Comparison of ENCODE assay signal across 23 cellular contexts in genomic region chr20:38514185-38514584, GRCh38. TPM values are rescaled to one million over a fixed set of nuclear protein-coding genes. Genes with fewer than 3 reads are reported as not detected.
A peak's percentile ranks its signal among the peaks of the same experiment; 100 is the strongest.
DNase-seq lines count a peak whose midpoint lies in the region; ATAC-seq, FAIRE-seq and TF ChIP-seq lines count a peak whose summit lies in the region.
"Had no signal": no experiment of that assay in that cellular context is flagged by ENCODE, and none has a peak within 500 bp of the region (broad histone marks: within the 10 kb centered on the region; RNA-seq: fewer than 3 reads in every experiment).

No MANE protein-coding gene starts in this region.

- FAIRE-seq in HepG2 (lab: Jason Lieb, UNC), result no peak
- FAIRE-seq: G401.6, GM12878, K562 had no signal

- no TSS peak for BruUV-seq in HepG2 (replicated peaks; lab: Mats Ljungman, UMichigan)

- TF ChIP-seq CTCF in HepG2 (CRISPR knock-in tag; IDR thresholded peaks at IDR 0.05), result no peak
- no peak for TF ChIP-seq CTCF in right lobe of liver (IDR thresholded peaks at IDR 0.05)
- no peak for TF ChIP-seq CTCF in RWPE2 (IDR thresholded peaks at IDR 0.05; ENCODE audit: poor library complexity, severe bottlenecking)
- no peak for TF ChIP-seq CTCF in glutamatergic neuron (IDR thresholded peaks at IDR 0.05; ENCODE audit: partially characterized antibody, unreplicated experiment)

- peaks cover 3% of the 10 kb centered on the region for H3K27me3 Mint-ChIP-seq in glutamatergic neuron (ENCODE audit: unreplicated experiment)
- no peaks in the 10 kb centered on the region for H3K27me3 Mint-ChIP-seq in activated T-helper 1 cell treated with anti-CD3 and anti-CD28 coated beads, Interleukin-12 subunit alpha, Interleukin-12 subunit beta, Interleukin-2, Interleukin-4 antibody, amounts not matched to agents 30 ng/mL and 10 ng/mL and 1 ng/mL, durations not matched to agents 14 hours and 24 hours and 36 hours (ENCODE audit: insufficient read depth)
- H3K27me3 Mint-ChIP-seq: CD4-positive, alpha-beta memory T cell had no signal

- no peak for TF ChIP-seq POLR2A in HepG2 (IDR thresholded peaks at IDR 0.05; ENCODE audit: insufficient read depth in 1 of 2, low read depth in 2 of 2, low read length in 2 of 2)
- TF ChIP-seq POLR2A in right lobe of liver (IDR thresholded peaks at IDR 0.05), result no peak

- H3K79me2 ChIP-seq in HepG2 (ENCODE audit: insufficient read depth, low read length), result no peaks in the 10 kb centered on the region

- peak overlapping the region; percentile 41 for H3K4me3 Mint-ChIP-seq in glutamatergic neuron (ENCODE audit: unreplicated experiment)
- H3K4me3 Mint-ChIP-seq in activated T-helper 1 cell treated with anti-CD3 and anti-CD28 coated beads, Interleukin-12 subunit alpha, Interleukin-12 subunit beta, Interleukin-2, Interleukin-4 antibody, amounts not matched to agents 30 ng/mL and 10 ng/mL and 1 ng/mL, durations not matched to agents 14 hours and 24 hours and 36 hours, result no peak overlapping the region
- H3K4me3 Mint-ChIP-seq: CD4-positive, alpha-beta memory T cell had no signal

- H4K20me1 ChIP-seq in HepG2 (ENCODE audit: insufficient read depth, low read length), result no peaks in the 10 kb centered on the region

- H3K36me3 ChIP-seq in HepG2 (replicated peaks in 1 of 2; ENCODE audit: control insufficient read depth in 1 of 2, insufficient read depth in 2 of 2, low read length in 2 of 2) (peaks cover 17 to 35% of the 10 kb centered on the region in 2 experiments), right lobe of liver (peaks cover 0 to 37% (median 6%) of the 10 kb centered on the region in 4 donors), RWPE2 (ENCODE audit: low read depth) (peaks cover 86% of the 10 kb centered on the region)

- no peak for DNase-seq in HepG2 (ENCODE audit: low spot score)
- no peak for DNase-seq in right lobe of liver
- DNase-seq in RWPE2 (ENCODE audit: low spot score), result no peak
- no peak for DNase-seq in glutamatergic neuron
- DNase-seq in activated T-helper 1 cell treated with anti-CD3 and anti-CD28 coated beads, Interleukin-12 subunit alpha, Interleukin-12 subunit beta, Interleukin-2, Interleukin-4 antibody, amounts not matched to agents 30 ng/mL and 10 ng/mL and 1 ng/mL, durations not matched to agents 14 hours and 24 hours and 36 hours (ENCODE audit: low spot score), result no peak
- DNase-seq in KG1 (lab: John Stamatoyannopoulos, UW), result no peak
- DNase-seq in activated CD4-positive, alpha-beta T cell treated with anti-CD3 and anti-CD28 coated beads, Interleukin-2, amount 50 U/mL, for 1 hour, result no peak
- DNase-seq: CD4-positive, alpha-beta memory T cell; COR-L47; DMS53; GM23248; H7; MG63; NCI-H1417 treated with DMSO at 0.1 percent for 48 hours; NCI-H1694 treated with DMSO at 0.1 percent for 48 hours; NCI-H2081 treated with DMSO at 0.1 percent for 48 hours; NCI-H748 treated with DMSO at 0.1 percent for 48 hours; RPMI8226; SHP77 treated with DMSO at 0.1 percent for 48 hours had no signal

- CTCF ChIA-PET in HepG2 (lab: Yijun Ruan, JAX; ENCODE audit: low intra/inter-chr PET ratio, low total read pairs), result no interaction called here

- no peak overlapping the region for H3K4me2 ChIP-seq in HepG2 (ENCODE audit: low read depth, low read length)

- no peak overlapping the region for H3K9ac ChIP-seq in HepG2 (ENCODE audit: insufficient read depth, low read depth, low read length)
- H3K9ac ChIP-seq: GM23248 had no signal

- H3K27ac Mint-ChIP-seq in glutamatergic neuron (ENCODE audit: unreplicated experiment), result peak overlapping the region; percentile 75
- no peak overlapping the region for H3K27ac Mint-ChIP-seq in activated T-helper 1 cell treated with anti-CD3 and anti-CD28 coated beads, Interleukin-12 subunit alpha, Interleukin-12 subunit beta, Interleukin-2, Interleukin-4 antibody, amounts not matched to agents 30 ng/mL and 10 ng/mL and 1 ng/mL, durations not matched to agents 14 hours and 24 hours and 36 hours

- peaks cover 5% of the 10 kb centered on the region for H3K9me3 Mint-ChIP-seq in glutamatergic neuron (ENCODE audit: unreplicated experiment)
- no peaks in the 10 kb centered on the region for H3K9me3 Mint-ChIP-seq in activated T-helper 1 cell treated with anti-CD3 and anti-CD28 coated beads, Interleukin-12 subunit alpha, Interleukin-12 subunit beta, Interleukin-2, Interleukin-4 antibody, amounts not matched to agents 30 ng/mL and 10 ng/mL and 1 ng/mL, durations not matched to agents 14 hours and 24 hours and 36 hours
- H3K9me3 Mint-ChIP-seq: CD4-positive, alpha-beta memory T cell had no signal

- POLR2A ChIA-PET in HepG2 (lab: Yijun Ruan, JAX), result no interaction called here

- H3K27me3 ChIP-seq in HepG2 (ENCODE audit: control insufficient read depth in 1 of 2, insufficient read depth in 2 of 2, low read length in 2 of 2) (no peaks in the 10 kb centered on the region), right lobe of liver (no peaks in the 10 kb centered on the region), RWPE2 (ENCODE audit: insufficient read depth, poor library complexity, severe bottlenecking) (no peaks in the 10 kb centered on the region)
- H3K27me3 ChIP-seq: MG63 had no signal

- WGBS in HepG2 (ENCODE audit: low lambda C conversion rate), result 92% methylated on average over 4 of the region's 4 CpGs
- WGBS in right lobe of liver (ENCODE audit: insufficient coverage, low coverage, low lambda C conversion rate, missing lambda C conversion rate), result 82% methylated on average over 4 of the region's 4 CpGs

- H3K4me3 ChIP-seq in HepG2 (replicated peaks in 1 of 3; ENCODE audit: insufficient read depth in 1 of 3, low read depth in 2 of 3, low read length in 3 of 3) (no peak overlapping the region), right lobe of liver (no peak overlapping the region), RWPE2 (ENCODE audit: severe bottlenecking) (no peak overlapping the region)
- H3K4me3 ChIP-seq: GM12878, GM23248, K562, MG63, SK-N-MC had no signal

- in situ Hi-C loops in HepG2 (cut with HindIII; ENCODE audit: extremely low pct_ligation_motif_present, low pct_unique_long_range_greater_than_20kb), result no loop called here

- no peaks in the 10 kb centered on the region for H3K36me3 Mint-ChIP-seq in glutamatergic neuron (ENCODE audit: unreplicated experiment)
- H3K36me3 Mint-ChIP-seq in activated T-helper 1 cell treated with anti-CD3 and anti-CD28 coated beads, Interleukin-12 subunit alpha, Interleukin-12 subunit beta, Interleukin-2, Interleukin-4 antibody, amounts not matched to agents 30 ng/mL and 10 ng/mL and 1 ng/mL, durations not matched to agents 14 hours and 24 hours and 36 hours (ENCODE audit: low read depth), result peaks cover 30% of the 10 kb centered on the region

- no peak overlapping the region for H3K27ac ChIP-seq in HepG2 (ENCODE audit: extremely low read length, insufficient read depth, low read length)
- no peak overlapping the region for H3K27ac ChIP-seq in right lobe of liver
- no peak overlapping the region for H3K27ac ChIP-seq in RWPE2 (ENCODE audit: poor library complexity, severe bottlenecking)
- H3K27ac ChIP-seq: GM23248, SK-N-MC had no signal

- no peak for TF ChIP-seq RAD21 in HepG2 (CRISPR knock-in tag; IDR thresholded peaks at IDR 0.05)

- intact Hi-C loops in HepG2 (cut with micrococcal nuclease; ENCODE audit: unreplicated experiment), result no loop called here
- intact Hi-C loops in right lobe of liver (cut with DNase I), result no loop called here
- intact Hi-C loops in activated T-helper 1 cell treated with anti-CD3 and anti-CD28 coated beads, Interleukin-12 subunit alpha, Interleukin-12 subunit beta, Interleukin-2, Interleukin-4 antibody, amounts not matched to agents 30 ng/mL and 10 ng/mL and 1 ng/mL, durations not matched to agents 14 hours and 24 hours and 36 hours (cut with micrococcal nuclease), result no loop called here

- H3K4me1 ChIP-seq in HepG2 (ENCODE audit: insufficient read depth, low read length) (no peaks in the 10 kb centered on the region), right lobe of liver (no peaks in the 10 kb centered on the region), RWPE2 (ENCODE audit: insufficient read depth, poor library complexity, severe bottlenecking) (peaks cover 1% of the 10 kb centered on the region)

- peaks cover 32% of the 10 kb centered on the region for H3K4me1 Mint-ChIP-seq in glutamatergic neuron (ENCODE audit: low read depth, unreplicated experiment)
- H3K4me1 Mint-ChIP-seq in activated T-helper 1 cell treated with anti-CD3 and anti-CD28 coated beads, Interleukin-12 subunit alpha, Interleukin-12 subunit beta, Interleukin-2, Interleukin-4 antibody, amounts not matched to agents 30 ng/mL and 10 ng/mL and 1 ng/mL, durations not matched to agents 14 hours and 24 hours and 36 hours (ENCODE audit: low read depth), result no peaks in the 10 kb centered on the region

- H3K9me3 ChIP-seq in HepG2 (ENCODE audit: low read length) (no peaks in the 10 kb centered on the region), right lobe of liver (no peaks in the 10 kb centered on the region), RWPE2 (ENCODE audit: severe bottlenecking) (no peaks in the 10 kb centered on the region)
- H3K9me3 ChIP-seq: MG63 had no signal

- ATAC-seq in HepG2 (no peak), right lobe of liver (no peak), RWPE2 (ENCODE audit: low read depth) (peak; percentile 22; the same call in 1 of the 3 replicates)
- ATAC-seq: GM12878 had no signal

- no peak overlapping the region for H2AFZ ChIP-seq in HepG2 (ENCODE audit: low read length)
- H2AFZ ChIP-seq: GM23248 had no signal

- TF ChIP-seq EP300 in HepG2 (IDR thresholded peaks at IDR 0.05; ENCODE audit: low read depth in 2 of 2, low read length in 2 of 2) (no peak), HepG2 (CRISPR knock-in tag; IDR thresholded peaks at IDR 0.05; ENCODE audit: borderline replicate concordance) (no peak)

RNA-seq across cellular contexts. Expression of gene RALGAPB, which starts 41.5 kb away (rescaled TPM):
- total RNA-seq in HepG2 (2016; rRNA removed; fragmentation: Illumina TruSeq; extraction: Trizol), result 30.6 and 36.5 TPM in 2 replicates
- 3.8 and 4.1 TPM in 2 replicates for total RNA-seq in HepG2 (2016; cell fraction: cytosol; rRNA removed; fragmentation: Illumina TruSeq; extraction: Trizol; ENCODE audit: low read depth)
- total RNA-seq in HepG2 (2016; cell fraction: insoluble cytoplasmic fraction; rRNA removed; fragmentation: Illumina TruSeq; extraction: Trizol), result 30.2 and 33.9 TPM in 2 replicates
- total RNA-seq in HepG2 (2016; cell fraction: membrane; rRNA removed; fragmentation: Illumina TruSeq; extraction: Trizol), result 10.8 and 12.6 TPM in 2 replicates
- 61.4 and 61.7 TPM in 2 replicates for total RNA-seq in HepG2 (2016; cell fraction: nucleus; rRNA removed; fragmentation: Illumina TruSeq; extraction: Trizol)
- polyA plus RNA-seq in HepG2 (2011; rRNA removed), result 16.2 and 17.6 TPM in 2 replicates
- polyA plus RNA-seq in HepG2 (2011; cell fraction: cytosol; rRNA removed), result 5.5 and 9.1 TPM in 2 replicates
- 32.6 and 39.1 TPM in 2 replicates for polyA plus RNA-seq in HepG2 (2011; cell fraction: nucleus; rRNA removed)
- 21.8 and 23.1 TPM in 2 replicates for polyA plus RNA-seq in HepG2 (2012)
- 0.74 and 0.87 TPM in 2 replicates for polyA plus RNA-seq in HepG2 (2016; cell fraction: cytosol; fragmentation: Illumina TruSeq; extraction: Trizol; ENCODE audit: low read depth)
- polyA plus RNA-seq in HepG2 (2016; cell fraction: insoluble cytoplasmic fraction; fragmentation: Illumina TruSeq; extraction: Trizol; ENCODE audit: low read depth), result 23.7 and 25.3 TPM in 2 replicates
- 2.6 and 2.7 TPM in 2 replicates for polyA plus RNA-seq in HepG2 (2016; cell fraction: membrane; fragmentation: Illumina TruSeq; extraction: Trizol; ENCODE audit: low read depth)
- 62.4 and 65.2 TPM in 2 replicates for polyA plus RNA-seq in HepG2 (2016; cell fraction: nucleus; fragmentation: Illumina TruSeq; extraction: Trizol; ENCODE audit: insufficient read depth, low read depth)
- 30.1 and 32.8 TPM in 2 replicates for polyA minus RNA-seq in HepG2 (2011; rRNA and poly(A)+ RNA removed; ENCODE audit: low replicate concordance)
- polyA minus RNA-seq in HepG2 (2011; cell fraction: cytosol; rRNA and poly(A)+ RNA removed), result 22.1 and 26.7 TPM in 2 replicates
- polyA minus RNA-seq in HepG2 (2011; cell fraction: nucleus; rRNA and poly(A)+ RNA removed), result 106 and 121 TPM in 2 replicates
- 10 to 100 TPM in 5 of 6 experiments, 1 to 10 TPM in 1; 9.7 to 16.0 (median 12.9) TPM for total RNA-seq in right lobe of liver
- 54.6 TPM for total RNA-seq in glutamatergic neuron (ENCODE audit: unreplicated experiment)
- 31.0 and 32.4 TPM in 2 replicates for total RNA-seq in activated T-helper 1 cell treated with anti-CD3 and anti-CD28 coated beads, Interleukin-12 subunit alpha, Interleukin-12 subunit beta, Interleukin-2, Interleukin-4 antibody, amounts not matched to agents 30 ng/mL and 10 ng/mL and 1 ng/mL, durations not matched to agents 14 hours and 24 hours and 36 hours
